In genomic region chr14:30849354-30849753, GRCh38 we compare ENCODE assay signal across 11 cellular contexts. TPM values are rescaled to one million over a fixed set of nuclear protein-coding genes. Genes with fewer than 3 reads are reported as not detected.
DNase-seq lines count a peak whose midpoint lies in the region; ATAC-seq and TF ChIP-seq lines count a peak whose summit lies in the region.
"Had no signal": no experiment of that assay in that cellular context is flagged by ENCODE, and none has a peak within 500 bp of the region (broad histone marks: within the 10 kb centered on the region; RNA-seq: fewer than 3 reads in every experiment).

No MANE protein-coding gene starts in this region.

- no peak overlapping the region for H4K12ac ChIP-seq in trophoblast cell (ENCODE audit: low read depth, low read length)

- no peaks in the 10 kb centered on the region for H3K79me1 ChIP-seq in trophoblast cell (ENCODE audit: low read length)

- H4K8ac ChIP-seq in trophoblast cell (ENCODE audit: low read depth, low read length), result no peak overlapping the region

- H3K4ac ChIP-seq in trophoblast cell (ENCODE audit: low read depth, low read length), result no peak overlapping the region

- no peak overlapping the region for H3K9ac ChIP-seq in trophoblast cell (ENCODE audit: low read length)

- ATAC-seq in GM19324 (IDR thresholded peaks at IDR 0.05; ENCODE audit: low FRiP score, unreplicated experiment), result peak; percentile 96
- peak; percentile 94 for ATAC-seq in HG02759 (IDR thresholded peaks at IDR 0.05; ENCODE audit: unreplicated experiment)
- peak; percentile 93 for ATAC-seq in HG03520 (IDR thresholded peaks at IDR 0.05; ENCODE audit: unreplicated experiment)
- ATAC-seq in psoas muscle, result no peak
- ATAC-seq: body of pancreas, right cardiac atrium had no signal

- DNase-seq in psoas muscle (no peak), trophoblast cell (no peak), ecto neural progenitor cell (ENCODE audit: low spot score) (no peak)
- no peak for DNase-seq in activated effector memory CD4-positive, alpha-beta T cell treated with anti-CD3 and anti-CD28 coated beads, Interleukin-2, amount 50 U/mL, for 16 hours
- DNase-seq: body of pancreas, right cardiac atrium, SW 1271 had no signal

- no peak overlapping the region for H2BK12ac ChIP-seq in trophoblast cell (ENCODE audit: low read length)

- no peak overlapping the region for H2BK5ac ChIP-seq in trophoblast cell (ENCODE audit: low read depth, low read length, poor library complexity)

- no peak overlapping the region for H3K14ac ChIP-seq in trophoblast cell (ENCODE audit: low read length)

- no peak overlapping the region for H3K23ac ChIP-seq in trophoblast cell (ENCODE audit: low read length)

- H3K27ac ChIP-seq in psoas muscle, result no peak overlapping the region
- H3K27ac ChIP-seq in trophoblast cell (ENCODE audit: low read depth, low read length), result no peak overlapping the region
- H3K27ac ChIP-seq: body of pancreas had no signal

- no peak overlapping the region for H3K18ac ChIP-seq in trophoblast cell (ENCODE audit: low read length)

- H3K36me3 ChIP-seq in psoas muscle (ENCODE audit: insufficient read depth in 1 of 2, low read depth in 1 of 2) (no peaks in the 10 kb centered on the region), trophoblast cell (ENCODE audit: control insufficient read depth in 1 of 2, insufficient read depth in 2 of 2, low read length in 2 of 2) (no peaks in the 10 kb centered on the region)

- H2AK5ac ChIP-seq in trophoblast cell (ENCODE audit: low read length), result no peak overlapping the region

- H3K27me3 ChIP-seq in psoas muscle (ENCODE audit: insufficient read depth in 3 of 3, low read length in 2 of 3), result peaks cover 0 to 11% (median 3%) of the 10 kb centered on the region in 3 donors
- no peaks in the 10 kb centered on the region for H3K27me3 ChIP-seq in trophoblast cell (ENCODE audit: insufficient read depth, low read length)
- H3K27me3 ChIP-seq: body of pancreas had no signal

- H4K91ac ChIP-seq in trophoblast cell (ENCODE audit: low read depth, low read length), result no peak overlapping the region

- no peak for TF ChIP-seq CTCF in psoas muscle (IDR thresholded peaks at IDR 0.05)

- no peak overlapping the region for H3K4me2 ChIP-seq in trophoblast cell (ENCODE audit: low read length)

- H3K4me1 ChIP-seq in psoas muscle, result no peaks in the 10 kb centered on the region
- no peaks in the 10 kb centered on the region for H3K4me1 ChIP-seq in trophoblast cell (ENCODE audit: control insufficient read depth in 1 of 2, insufficient read depth in 2 of 2, low read length in 2 of 2)

- intact Hi-C loops in psoas muscle (cut with DNase I), result no loop called here

- H3K9me3 ChIP-seq in psoas muscle, result no peaks in the 10 kb centered on the region
- H3K9me3 ChIP-seq in trophoblast cell (ENCODE audit: insufficient read depth, low read depth, low read length), result no peaks in the 10 kb centered on the region
- H3K9me3 ChIP-seq: body of pancreas had no signal

- H2AFZ ChIP-seq in trophoblast cell (ENCODE audit: insufficient read depth, low read length, poor library complexity), result no peak overlapping the region

- WGBS in psoas muscle, 3 donors, result 83 to 92% (median 86%) methylated on average over 1 of the region's 1 CpG
- WGBS in trophoblast cell (ENCODE audit: extremely low coverage, insufficient coverage, insufficient read length), result no CpG with 5 or more reads among the region's 1 CpG

- H3K4me3 ChIP-seq in psoas muscle (no peak overlapping the region), trophoblast cell (ENCODE audit: low read depth, low read length) (no peak overlapping the region)
- H3K4me3 ChIP-seq: body of pancreas, lung had no signal

- no peak overlapping the region for H2BK120ac ChIP-seq in trophoblast cell (ENCODE audit: insufficient read depth, low read length, poor library complexity)

- H3K79me2 ChIP-seq in trophoblast cell (ENCODE audit: control insufficient read depth, insufficient read depth, low read length, poor library complexity), result no peaks in the 10 kb centered on the region

RNA-seq across cellular contexts. Expression of gene COCH, which starts 25.0 kb away (rescaled TPM):
- total RNA-seq in psoas muscle, result 1 to 10 TPM in 1 of 4 donors, under 1 TPM in 3; 0.52 to 1.4 (median 0.88) TPM
- polyA plus RNA-seq in psoas muscle, result under 1 TPM; 0.32 to 0.38 (median 0.35) TPM
- polyA plus RNA-seq in trophoblast cell (2013), result 1.5 and 1.9 TPM in 2 replicates

Comparison
In these comparisons a context has a peak if more than half of its experiments do, and no peak if none do; other contexts are left out.
1. ATAC-seq: peak in GM19324 (single experiment), HG02759 (single experiment) and HG03520 (single experiment); none in psoas muscle (0 of 4).